In the genomic region with DNA sequence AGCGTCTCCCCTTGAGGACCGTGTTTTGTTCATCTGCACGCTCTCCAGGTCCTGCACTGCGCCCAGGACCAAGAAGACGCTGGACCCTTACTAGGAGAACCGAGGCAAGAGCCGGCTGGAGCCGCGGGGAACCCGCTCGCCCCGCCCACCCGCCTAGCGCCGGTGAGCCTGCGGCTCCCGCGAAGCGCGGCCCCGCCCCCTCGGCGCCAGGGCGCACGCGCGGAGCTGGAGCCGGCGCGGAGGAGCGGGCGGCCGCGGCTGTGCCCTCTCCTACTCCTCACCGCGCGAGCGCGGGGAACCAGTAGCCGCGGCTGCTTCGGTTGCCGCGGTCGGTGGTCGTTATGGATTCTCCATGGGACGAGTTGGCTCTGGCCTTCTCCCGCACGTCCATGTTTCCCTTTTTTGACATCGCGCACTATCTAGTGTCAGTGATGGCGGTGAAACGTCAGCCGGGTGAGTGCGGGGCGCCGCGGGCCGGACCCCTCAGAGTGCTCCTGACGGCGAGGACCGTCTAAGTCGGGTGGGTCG, we compare ENCODE assay signal across 8 cellular contexts. TPM values are rescaled to one million over a fixed set of nuclear protein-coding genes. Genes with fewer than 3 reads are reported as not detected.
DNase-seq lines count a peak whose midpoint lies in the region; TF ChIP-seq lines count a peak whose summit lies in the region.

A gene with protein sequence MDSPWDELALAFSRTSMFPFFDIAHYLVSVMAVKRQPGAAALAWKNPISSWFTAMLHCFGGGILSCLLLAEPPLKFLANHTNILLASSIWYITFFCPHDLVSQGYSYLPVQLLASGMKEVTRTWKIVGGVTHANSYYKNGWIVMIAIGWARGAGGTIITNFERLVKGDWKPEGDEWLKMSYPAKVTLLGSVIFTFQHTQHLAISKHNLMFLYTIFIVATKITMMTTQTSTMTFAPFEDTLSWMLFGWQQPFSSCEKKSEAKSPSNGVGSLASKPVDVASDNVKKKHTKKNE (plus strand): TSS at position 222 of the 528 bp plus-strand sequence. CDS start 120 bp downstream, at position 342.

- H3K27me3 ChIP-seq in tibial nerve: peaks cover 0 to 21% of the 10 kb centered on the region in 2 donors

- H3K27ac ChIP-seq in SK-N-MC (no peak within 1 kb of the TSS), tibial nerve (peak within 1 kb of the TSS; percentile 14 to 86 (median 77))

- WGBS in tibial nerve, 2 donors: 0% methylated on average over 18 to 58 of the region's 64 CpGs

- intact Hi-C loops in cardiac septum (cut with DNase I): loop anchor here (10.0 kb wide), 1 partner anchor 250 kb away; a partner anchor contains a TSS

- peak; percentile 66 to 70 for TF ChIP-seq POLR2A in tibial nerve (IDR thresholded peaks at IDR 0.05)

- DNase-seq in GM10266 (ENCODE audit: extremely low spot score) (peak; percentile 93), HCEC 1CT (peak; percentile 69), M059J (ENCODE audit: low read depth) (peak; percentile 73), SK-N-MC (ENCODE audit: low read depth, low spot score) (no peak), cardiac septum (ENCODE audit: low spot score) (peak; percentile 90), pons (ENCODE audit: low spot score) (peak; percentile 68), tibial nerve (ENCODE audit: low spot score in 2 of 2) (peak; percentile 32 to 36)

- H3K9ac ChIP-seq in SK-N-MC (ENCODE audit: insufficient read length): peak within 1 kb of the TSS; percentile 64

- H3K4me3 ChIP-seq in SK-N-MC: peak within 1 kb of the TSS; percentile 95
- peak within 1 kb of the TSS; percentile 75 to 91 (median 81) for H3K4me3 ChIP-seq in tibial nerve

- H3K4me1 ChIP-seq in tibial nerve: peaks cover 0 to 20% (median 4%) of the 10 kb centered on the region in 4 donors

- H3K9me3 Mint-ChIP-seq in activated naive CD8-positive, alpha-beta T cell (ENCODE audit: low read depth): no peaks in the 10 kb centered on the region

- peak within 1 kb of the TSS; percentile 90 for H3K4me3 Mint-ChIP-seq in activated naive CD8-positive, alpha-beta T cell

- H3K27me3 Mint-ChIP-seq in activated naive CD8-positive, alpha-beta T cell: peaks cover 15% of the 10 kb centered on the region

- TF ChIP-seq EP300 in tibial nerve (IDR thresholded peaks at IDR 0.05): peak in 1 of 2 donors; percentile 64

- TF ChIP-seq CTCF in GM10266 (IDR thresholded peaks at IDR 0.05; ENCODE audit: control insufficient read depth, insufficient read depth, low read depth, missing control alignments) (no peak), tibial nerve (IDR thresholded peaks at IDR 0.05) (peak in 1 of 5 experiments; percentile 8)

- H3K36me3 ChIP-seq in SK-N-MC (ENCODE audit: insufficient read depth, low read length) (no peaks in the 10 kb centered on the region), tibial nerve (no peaks in the 10 kb centered on the region)

- H3K4me1 Mint-ChIP-seq in activated naive CD8-positive, alpha-beta T cell (ENCODE audit: low read depth): peaks cover 34% of the 10 kb centered on the region

- H3K9me3 ChIP-seq in SK-N-MC (ENCODE audit: low read depth, low read length): no peaks in the 10 kb centered on the region
- H3K9me3 ChIP-seq in tibial nerve: no peaks in the 10 kb centered on the region

- peak within 1 kb of the TSS; percentile 59 for H3K27ac Mint-ChIP-seq in activated naive CD8-positive, alpha-beta T cell

- H3K36me3 Mint-ChIP-seq in activated naive CD8-positive, alpha-beta T cell: peaks cover 2% of the 10 kb centered on the region

RNA-seq across cellular contexts. Expression of the gene that starts here (rescaled TPM):
- 16.0 and 25.3 TPM in 2 replicates for total RNA-seq in M059J (2014; rRNA removed; shearing (Covaris generic))
- total RNA-seq in cardiac septum (36.2 TPM), tibial nerve (10 to 100 TPM in 2 of 4 donors, 1 to 10 TPM in 2; 6.8 to 27.0 (median 10.9) TPM)
